In the genomic region with DNA sequence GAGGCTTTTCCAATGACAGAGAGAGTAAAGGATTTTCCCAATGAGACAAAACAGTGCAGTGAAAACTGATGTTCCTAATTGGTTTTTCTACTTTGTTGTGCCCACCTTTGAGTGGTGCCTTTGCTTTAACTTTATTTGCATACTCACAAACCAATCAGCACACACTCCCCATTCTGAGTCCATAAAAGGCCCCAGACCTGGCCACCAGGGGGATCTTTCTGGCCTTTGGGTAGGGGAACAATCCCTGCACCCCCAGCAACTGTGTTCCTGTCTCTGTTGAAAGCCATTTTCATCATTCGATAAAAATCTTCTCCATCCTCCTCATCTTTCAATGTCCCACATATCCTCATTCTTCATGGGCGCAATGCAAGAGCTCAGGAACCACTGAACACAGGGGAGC, we compare ENCODE assay signal across 25 cellular contexts.
"Had no signal": no experiment of that assay in that cellular context is flagged by ENCODE, and none has a peak within 500 bp of the region (broad histone marks: within the 10 kb centered on the region; RNA-seq: fewer than 3 reads in every experiment).

No MANE protein-coding gene starts in this region.

- H3K9me3 Mint-ChIP-seq: activated naive CD4-positive, alpha-beta T cell treated with anti-CD3 and anti-CD28 coated beads, Interleukin-2, amount 50 U/mL, for 24 hours had no signal

- H3K27ac ChIP-seq: Peyer's patch, RWPE1, SJCRH30, VCaP had no signal

- H3K27me3 ChIP-seq: Peyer's patch, SJCRH30 had no signal

- H3K9me3 ChIP-seq: Peyer's patch, SJCRH30, SK-N-SH had no signal

- DNase-seq: activated CD4-positive, alpha-beta T cell treated with anti-CD3 and anti-CD28 coated beads for 48 hours; activated CD4-positive, alpha-beta T cell treated with anti-CD3 and anti-CD28 coated beads, Interleukin-2, amount 50 U/mL, for 48 hours; activated effector memory CD4-positive, alpha-beta T cell treated with Interleukin-2 at 50 U/mL for 16 hours; activated naive CD4-positive, alpha-beta T cell; activated T-cell treated with anti-CD3 and anti-CD28 coated beads for 4 hours; aorta; central memory CD4-positive, alpha-beta T cell; Kasumi-1; KBM-7; NCI-H1092 treated with DMSO at 0.1 percent for 48 hours; NCI-H1436; NCI-H1694 treated with DMSO at 0.1 percent for 48 hours; NCI-H2029 treated with DMSO at 0.1 percent for 48 hours; NCI-H345; NCI-H510A; NCI-H69; NK-92 treated with Interleukin-12 subunit alpha and Interleukin-12 subunit beta, amount 100 ng/mL, for 24 hours; Peyer's patch; Right ventricle myocardium superior; SJCRH30; SK-N-SH; T-helper 1 cell had no signal

- H3K4me3 ChIP-seq: Peyer's patch, SJCRH30 had no signal

- H3K9me2 ChIP-seq: SK-N-SH had no signal

- H3K4me3 Mint-ChIP-seq: activated naive CD4-positive, alpha-beta T cell treated with anti-CD3 and anti-CD28 coated beads, Interleukin-2, amount 50 U/mL, for 24 hours had no signal

- H3K4me1 Mint-ChIP-seq: activated naive CD4-positive, alpha-beta T cell treated with anti-CD3 and anti-CD28 coated beads, Interleukin-2, amount 50 U/mL, for 24 hours had no signal

- H3K36me3 Mint-ChIP-seq: activated naive CD4-positive, alpha-beta T cell treated with anti-CD3 and anti-CD28 coated beads, Interleukin-2, amount 50 U/mL, for 24 hours had no signal

- H3K9ac ChIP-seq: SK-N-SH had no signal

- H3K36me3 ChIP-seq: Peyer's patch, SJCRH30 had no signal

- H3K27ac Mint-ChIP-seq: activated naive CD4-positive, alpha-beta T cell treated with anti-CD3 and anti-CD28 coated beads, Interleukin-2, amount 50 U/mL, for 24 hours had no signal

- H3K4me2 ChIP-seq: SK-N-SH had no signal

- H3K4me1 ChIP-seq: Peyer's patch, SJCRH30 had no signal
